ENCODE assay signal across 22 cellular contexts in the genomic region with DNA sequence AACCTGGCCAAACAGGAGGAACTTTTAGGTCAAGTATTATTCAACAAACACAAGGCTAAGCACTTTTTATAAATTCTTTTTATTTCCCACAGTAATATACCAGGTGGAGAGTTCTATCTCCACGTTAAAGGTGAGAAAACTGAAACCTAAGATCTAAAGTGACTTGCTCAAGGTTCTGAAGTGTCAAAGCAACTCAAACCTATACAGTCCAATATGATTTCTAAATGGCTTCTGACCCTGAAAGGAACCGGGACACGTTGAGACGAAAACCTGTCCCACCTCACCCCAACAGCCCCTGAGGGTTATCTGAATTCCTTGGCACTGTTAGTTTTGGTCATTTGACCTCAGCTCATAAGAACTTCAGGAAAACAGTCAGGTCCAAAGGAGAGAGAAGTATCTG.
DNase-seq lines count a peak whose midpoint lies in the region; ATAC-seq and TF ChIP-seq lines count a peak whose summit lies in the region.
"Had no signal": no experiment of that assay in that cellular context is flagged by ENCODE, and none has a peak within 500 bp of the region (broad histone marks: within the 10 kb centered on the region; RNA-seq: fewer than 3 reads in every experiment).

No MANE protein-coding gene starts in this region.

- H3K4me1 Mint-ChIP-seq in stimulated activated naive CD8-positive, alpha-beta T cell treated with anti-CD3 and anti-CD28 coated beads, Interleukin-15, amount 100 ng/mL, for 72 hours: no peaks in the 10 kb centered on the region
- H3K4me1 Mint-ChIP-seq in activated T-helper 17 cell treated with anti-CD3 and anti-CD28 coated beads, Interleukin-2, amount 50 U/mL, for 72 hours: no peaks in the 10 kb centered on the region
- H3K4me1 Mint-ChIP-seq: CD4-positive, alpha-beta memory T cell had no signal

- no peaks in the 10 kb centered on the region for H3K36me3 ChIP-seq in OCI-LY3 (replicated peaks; ENCODE audit: low read depth, low read length)

- no peaks in the 10 kb centered on the region for H3K27me3 ChIP-seq in OCI-LY3 (ENCODE audit: low read depth, low read length)

- no peak for TF ChIP-seq CTCF in OCI-LY3 (IDR thresholded peaks at IDR 0.05; ENCODE audit: low read depth, low read length)

- peaks cover 2 to 5% of the 10 kb centered on the region in 2 donors for H3K9me3 Mint-ChIP-seq in stimulated activated naive CD8-positive, alpha-beta T cell treated with anti-CD3 and anti-CD28 coated beads, Interleukin-15, amount 100 ng/mL, for 72 hours
- H3K9me3 Mint-ChIP-seq in activated T-helper 17 cell treated with anti-CD3 and anti-CD28 coated beads, Interleukin-2, amount 50 U/mL, for 72 hours: peaks cover under 1% of the 10 kb centered on the region
- H3K9me3 Mint-ChIP-seq: CD4-positive, alpha-beta memory T cell had no signal

- H3K4me2 ChIP-seq in OCI-LY3 (ENCODE audit: low read length): peak overlapping the region; percentile 9; the same call in 1 of the 2 replicates
- H3K4me2 ChIP-seq: A549, SK-N-SH had no signal

- no peak overlapping the region for H3K27ac ChIP-seq in OCI-LY3 (ENCODE audit: low read length)
- H3K27ac ChIP-seq: A549 had no signal

- no peaks in the 10 kb centered on the region for H3K9me3 ChIP-seq in OCI-LY3 (ENCODE audit: insufficient read depth, low read length)
- H3K9me3 ChIP-seq: SK-N-SH had no signal

- no peak overlapping the region for H3K4me3 Mint-ChIP-seq in stimulated activated naive CD8-positive, alpha-beta T cell treated with anti-CD3 and anti-CD28 coated beads, Interleukin-15, amount 100 ng/mL, for 72 hours
- no peak overlapping the region for H3K4me3 Mint-ChIP-seq in activated T-helper 17 cell treated with anti-CD3 and anti-CD28 coated beads, Interleukin-2, amount 50 U/mL, for 72 hours
- H3K4me3 Mint-ChIP-seq: CD4-positive, alpha-beta memory T cell had no signal

- no peaks in the 10 kb centered on the region for H4K20me1 ChIP-seq in OCI-LY3 (ENCODE audit: insufficient read depth, low read length)

- no peaks in the 10 kb centered on the region for H3K79me2 ChIP-seq in OCI-LY3 (ENCODE audit: low read length)

- no peak for DNase-seq in stimulated activated naive CD8-positive, alpha-beta T cell treated with anti-CD3 and anti-CD28 coated beads, Interleukin-15, amount 100 ng/mL, for 72 hours
- no peak for DNase-seq in stimulated activated naive CD8-positive, alpha-beta T cell treated with anti-CD3 and anti-CD28 coated beads, Interleukin-15, Interleukin-2, amounts not matched to agents 100 U/mL and 50 U/mL, for 24 hours
- DNase-seq in central memory CD4-positive, alpha-beta T cell: no peak
- no peak for DNase-seq in SW 1271 (lab: John Stamatoyannopoulos, UW)
- DNase-seq: C1 segment of cervical spinal cord; CD4-positive, alpha-beta memory T cell; COR-L47; DMS53; GDM1; Karpas-422; NCI-H2029; NCI-H446; NCI-H524 treated with DMSO at 0.1 percent for 48 hours; NCI-H82; OCI-M1; SK-N-SH had no signal

- H2AFZ ChIP-seq in OCI-LY3 (ENCODE audit: low read depth, low read length): no peak overlapping the region

- no peaks in the 10 kb centered on the region for H3K27me3 Mint-ChIP-seq in stimulated activated naive CD8-positive, alpha-beta T cell treated with anti-CD3 and anti-CD28 coated beads, Interleukin-15, amount 100 ng/mL, for 72 hours
- H3K27me3 Mint-ChIP-seq in activated T-helper 17 cell treated with anti-CD3 and anti-CD28 coated beads, Interleukin-2, amount 50 U/mL, for 72 hours: no peaks in the 10 kb centered on the region
- H3K27me3 Mint-ChIP-seq: CD4-positive, alpha-beta memory T cell had no signal

- no peaks in the 10 kb centered on the region for H3K36me3 Mint-ChIP-seq in activated T-helper 17 cell treated with anti-CD3 and anti-CD28 coated beads, Interleukin-2, amount 50 U/mL, for 72 hours (ENCODE audit: low read depth)
- H3K36me3 Mint-ChIP-seq: CD4-positive, alpha-beta memory T cell had no signal

- H3K27ac Mint-ChIP-seq in stimulated activated naive CD8-positive, alpha-beta T cell treated with anti-CD3 and anti-CD28 coated beads, Interleukin-15, amount 100 ng/mL, for 72 hours: no peak overlapping the region
- no peak overlapping the region for H3K27ac Mint-ChIP-seq in activated T-helper 17 cell treated with anti-CD3 and anti-CD28 coated beads, Interleukin-2, amount 50 U/mL, for 72 hours
- H3K27ac Mint-ChIP-seq: CD4-positive, alpha-beta memory T cell had no signal

- no peak overlapping the region for H3K4me3 ChIP-seq in OCI-LY3 (ENCODE audit: low read length)
- H3K4me3 ChIP-seq: A549 had no signal

- peak; percentile 37 for ATAC-seq in stimulated activated naive CD8-positive, alpha-beta T cell treated with anti-CD3 and anti-CD28 coated beads, Interleukin-15, amount 100 ng/mL, for 72 hours
- no peak for ATAC-seq in stimulated activated naive CD8-positive, alpha-beta T cell treated with anti-CD3 and anti-CD28 coated beads, Interleukin-15, Interleukin-2, amounts not matched to agents 100 U/mL and 50 U/mL, for 24 hours
- peak; percentile 57 for ATAC-seq in activated T-helper 17 cell treated with anti-CD3 and anti-CD28 coated beads, Interleukin-2, amount 50 U/mL, for 72 hours (replicated peaks)
- ATAC-seq in HG02798 (IDR thresholded peaks at IDR 0.05; ENCODE audit: poor library complexity, unreplicated experiment): no peak
- ATAC-seq: A549, HCT116, HepG2 had no signal

- H3K9ac ChIP-seq in OCI-LY3 (ENCODE audit: low read length): no peak overlapping the region
- H3K9ac ChIP-seq: SK-N-SH had no signal

- no peaks in the 10 kb centered on the region for H3K4me1 ChIP-seq in OCI-LY3 (ENCODE audit: low read length)
- H3K4me1 ChIP-seq: A549 had no signal

Comparison
In these comparisons a context has a peak if more than half of its experiments do, and no peak if none do; other contexts are left out.
1. ATAC-seq: peak in stimulated activated naive CD8-positive, alpha-beta T cell treated with anti-CD3 and anti-CD28 coated beads, Interleukin-15, amount 100 ng/mL, for 72 hours (single experiment) and activated T-helper 17 cell treated with anti-CD3 and anti-CD28 coated beads, Interleukin-2, amount 50 U/mL, for 72 hours (single experiment); none in stimulated activated naive CD8-positive, alpha-beta T cell treated with anti-CD3 and anti-CD28 coated beads, Interleukin-15, Interleukin-2, amounts not matched to agents 100 U/mL and 50 U/mL, for 24 hours (single experiment) and HG02798 (single experiment).